ENCODE assay signal across 17 cellular contexts in genomic region chr5:179495906-179496455, GRCh38. TPM values are rescaled to one million over a fixed set of nuclear protein-coding genes. Genes with fewer than 3 reads are reported as not detected.
DNase-seq lines count a peak whose midpoint lies in the region; ATAC-seq and TF ChIP-seq lines count a peak whose summit lies in the region.
"Had no signal": no experiment of that assay in that cellular context is flagged by ENCODE, and none has a peak within 500 bp of the region (broad histone marks: within the 10 kb centered on the region; RNA-seq: fewer than 3 reads in every experiment).

No MANE protein-coding gene starts in this region.

- CTCF ChIA-PET in A673 (lab: Charles Lee), result no interaction called here

- DNase-seq in A673 (ENCODE audit: low spot score), result no peak
- no peak for DNase-seq in GM06990 (ENCODE audit: extremely low read depth, insufficient read length)
- DNase-seq in M059J (ENCODE audit: low read depth), result peak; percentile 22
- no peak for DNase-seq in MV-4-11 (lab: John Stamatoyannopoulos, UW)
- DNase-seq: activated CD4-positive, CD25-positive, alpha-beta regulatory T cell; activated naive CD4-positive, alpha-beta T cell treated with Interleukin-2 at 50 U/mL for 16 hours; left ventricle myocardium inferior; naive thymus-derived CD4-positive, alpha-beta T cell; NCI-H1694 had no signal

- no peak overlapping the region for H3K27ac ChIP-seq in A673 (ENCODE audit: low read depth, low read length, poor library complexity, severe bottlenecking)
- no peak overlapping the region for H3K27ac ChIP-seq in VCaP
- H3K27ac ChIP-seq: BLaER1 treated with 17β-estradiol and CSF1 and Interleukin-3, amounts not matched to agents 10 nM and 100 nM; left ventricle myocardium inferior; SK-N-MC; thoracic aorta had no signal

- H3K9me3 ChIP-seq in A673 (ENCODE audit: low read depth, low read length, poor library complexity, severe bottlenecking), result no peaks in the 10 kb centered on the region
- H3K9me3 ChIP-seq: left ventricle myocardium inferior, thoracic aorta had no signal

- POLR2A ChIA-PET in A673 (lab: Charles Lee; ENCODE audit: low non-redundant PET), result no interaction called here

- TF ChIP-seq CTCF in A673 (conservative IDR thresholded peaks at IDR 0.05; ENCODE audit: low read depth, low read length), result 0 out of 2 replicates have a peak, but pooled peaks have one; percentile 17
- peak; percentile 20 for TF ChIP-seq CTCF in GM06990 (IDR thresholded peaks at IDR 0.05; ENCODE audit: insufficient read depth, low read length, poor library complexity, severe bottlenecking)
- peak; percentile 66 for TF ChIP-seq CTCF in VCaP (conservative IDR thresholded peaks at IDR 0.05)

- H3K27me3 ChIP-seq in A673 (replicated peaks; ENCODE audit: insufficient read depth, low read depth, low read length, poor library complexity), result no peaks in the 10 kb centered on the region
- H3K27me3 ChIP-seq in GM06990 (replicated peaks; ENCODE audit: control insufficient read depth, insufficient read depth, low read length), result no peaks in the 10 kb centered on the region
- H3K27me3 ChIP-seq: BLaER1 treated with 17β-estradiol and CSF1 and Interleukin-3, amounts not matched to agents 10 nM and 100 nM had no signal

- H3K36me3 ChIP-seq in A673 (ENCODE audit: insufficient read depth, low read length, poor library complexity, severe bottlenecking) (no peaks in the 10 kb centered on the region), GM06990 (ENCODE audit: control insufficient read depth, insufficient read depth, low read length) (no peaks in the 10 kb centered on the region)
- H3K36me3 ChIP-seq: BLaER1 treated with 17β-estradiol and CSF1 and Interleukin-3, amounts not matched to agents 10 nM and 100 nM; left ventricle myocardium inferior; thoracic aorta had no signal

- intact Hi-C loops in A673 (cut with micrococcal nuclease; ENCODE audit: unreplicated experiment), result no loop called here

- no peaks in the 10 kb centered on the region for H3K4me1 ChIP-seq in A673 (ENCODE audit: insufficient read depth, low read length, poor library complexity, severe bottlenecking)
- H3K4me1 ChIP-seq: left ventricle myocardium inferior had no signal

- no TSS peak for BruUV-seq in A673 (replicated peaks; lab: Mats Ljungman, UMichigan)

- ATAC-seq in HG02870 (IDR thresholded peaks at IDR 0.05; ENCODE audit: unreplicated experiment) (no peak), HG03159 (IDR thresholded peaks at IDR 0.05; ENCODE audit: unreplicated experiment) (no peak), HG02610 (IDR thresholded peaks at IDR 0.05; ENCODE audit: unreplicated experiment) (no peak)
- ATAC-seq: K562; naive thymus-derived CD4-positive, alpha-beta T cell had no signal

- H3K4me3 ChIP-seq in A673 (ENCODE audit: low read depth, low read length, poor library complexity, severe bottlenecking), result no peak overlapping the region
- H3K4me3 ChIP-seq in GM06990 (replicated peaks; ENCODE audit: low read depth, low read length), result no peak overlapping the region
- H3K4me3 ChIP-seq: BLaER1 treated with 17β-estradiol and CSF1 and Interleukin-3, amounts not matched to agents 10 nM and 100 nM; K562; left ventricle myocardium inferior; SK-N-MC; thoracic aorta had no signal

RNA-seq across cellular contexts. Expression of gene RUFY1, which starts 54.4 kb away (rescaled TPM):
- 41.4 and 45.2 TPM in 2 replicates for total RNA-seq in A673 (2021)
- total RNA-seq in M059J (2014; rRNA removed; shearing (Covaris generic)), result 25.5 and 38.3 TPM in 2 replicates
